Comparison of ENCODE assay signal across 1 cellular context in genomic region chr2:126634273-126634861, GRCh38.
TF ChIP-seq lines count a peak whose summit lies in the region.

No MANE protein-coding gene starts in this region.

TF ChIP-seq in WTC11, 78 proteins besides CTCF, POLR2A, EP300 and RAD21 (continued from another document):
- TF ChIP-seq ZNF532 (CRISPR knock-in tag; IDR thresholded peaks at IDR 0.05; ENCODE audit: borderline replicate concordance) (no peak), CDX4 (CRISPR knock-in tag; IDR thresholded peaks at IDR 0.05; ENCODE audit: borderline replicate concordance) (no peak)
